Comparison of ENCODE assay signal across 8 cellular contexts in the genomic region with DNA sequence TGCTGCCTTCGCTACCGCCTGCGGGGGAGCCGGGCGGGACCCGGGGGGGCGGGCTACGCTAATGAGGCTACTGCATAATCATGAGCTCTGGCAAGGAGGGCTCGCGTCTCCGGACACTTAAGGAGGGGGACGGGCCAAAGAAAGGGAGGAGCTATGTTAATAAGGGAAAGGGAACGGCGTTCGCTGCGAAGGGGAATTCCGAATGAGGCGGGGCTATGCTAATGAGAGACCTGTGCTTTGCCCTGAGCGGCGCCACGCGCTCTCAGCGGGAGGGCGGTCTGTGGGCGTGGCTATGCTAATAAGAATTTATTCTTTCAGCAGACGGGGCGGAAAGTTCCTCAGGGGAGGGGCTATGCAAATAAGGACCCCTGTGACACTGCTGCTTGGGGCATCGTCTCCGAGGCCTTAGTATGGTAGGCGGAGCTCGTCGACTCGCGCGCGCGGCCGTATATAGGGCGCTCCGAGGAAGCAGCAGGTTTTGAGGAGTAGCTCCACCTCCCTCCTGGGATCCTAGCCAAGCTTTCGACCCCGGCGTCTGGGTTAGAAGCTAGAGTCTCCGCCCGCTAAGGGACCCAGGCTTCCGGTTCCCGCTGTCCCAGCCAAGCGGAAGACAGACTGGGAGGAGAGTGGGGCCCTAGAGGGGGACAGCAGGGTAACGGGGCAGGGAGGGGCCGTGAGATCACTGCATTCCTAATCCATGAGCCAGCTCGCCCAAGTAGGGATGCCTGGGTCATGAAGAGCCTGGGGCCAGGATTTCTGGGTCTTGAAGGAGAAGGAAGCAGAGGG. TPM values are rescaled to one million over a fixed set of nuclear protein-coding genes. Genes with fewer than 3 reads are reported as not detected.
DNase-seq lines count a peak whose midpoint lies in the region; ATAC-seq and TF ChIP-seq lines count a peak whose summit lies in the region.

A gene (minus strand): TSS at position 31 of the 786 bp plus-strand sequence. CDS start 45 bp downstream, outside the sequence.

- H3K9me3 ChIP-seq in SK-N-SH (no peaks in the 10 kb centered on the region), suprapubic skin (no peaks in the 10 kb centered on the region)

- TF ChIP-seq EP300 in SK-N-SH (IDR thresholded peaks at IDR 0.05; ENCODE audit: borderline replicate concordance in 1 of 2, low read depth in 1 of 2, low read length in 1 of 2) (peak in 1 of 2 experiments; percentile 71; a peak in 1 of 4 replicates), suprapubic skin (IDR thresholded peaks at IDR 0.05) (peak; percentile 45)

- H3K36me3 ChIP-seq in SK-N-SH (replicated peaks in 1 of 2; ENCODE audit: control insufficient read depth in 1 of 2, insufficient read depth in 2 of 2, low read length in 1 of 2) (peaks cover 6 to 7% of the 10 kb centered on the region in 2 experiments), suprapubic skin (peaks cover 7% of the 10 kb centered on the region)

- peak within 1 kb of the TSS; percentile 99 for H3K27ac Mint-ChIP-seq in activated naive CD4-positive, alpha-beta T cell treated with anti-CD3 and anti-CD28 coated beads, Interleukin-2, amount 50 U/mL, for 72 hours

- peaks cover 12 to 15% of the 10 kb centered on the region in 2 donors for H3K36me3 Mint-ChIP-seq in activated naive CD4-positive, alpha-beta T cell treated with anti-CD3 and anti-CD28 coated beads, Interleukin-2, amount 50 U/mL, for 72 hours

- DNase-seq in GM04504 (ENCODE audit: low read depth) (peak; percentile 100), NCI-H1048 (lab: John Stamatoyannopoulos, UW) (peak; percentile 97), SK-N-SH (peak; percentile 95), globus pallidus (ENCODE audit: low spot score) (peak; percentile 99), nucleus accumbens (lab: John Stamatoyannopoulos, UW) (peak; percentile 64 to 100 (median 98)), suprapubic skin (ENCODE audit: low spot score in 2 of 2) (peak; percentile 100)
- peak; percentile 99 to 100 for DNase-seq in activated naive CD4-positive, alpha-beta T cell treated with anti-CD3 and anti-CD28 coated beads, Interleukin-2, amount 50 U/mL, for 72 hours (ENCODE audit: low spot score in 2 of 2)

- TF ChIP-seq RAD21 in SK-N-SH (IDR thresholded peaks at IDR 0.05; ENCODE audit: low read length) = no peak; the same call in 1 of the 2 replicates

- POLR2A ChIA-PET in SK-N-SH (lab: Yijun Ruan, JAX) = interaction anchor here (0.6 to 1.3 kb wide), 10 partner anchors 8 to 210 kb away, joined by 3 to 5 read pairs (median 3); a partner anchor contains a TSS

- TF ChIP-seq CTCF in SK-N-SH (IDR thresholded peaks at IDR 0.05) (no peak), suprapubic skin (IDR thresholded peaks at IDR 0.05) (no peak)

- H3F3A ChIP-seq in SK-N-SH (replicated peaks; ENCODE audit: insufficient read depth) = peaks cover 10% of the 10 kb centered on the region

- peak in 1 of 2 donors; percentile 89 for TF ChIP-seq POLR2A in suprapubic skin (IDR thresholded peaks at IDR 0.05)

- ATAC-seq in HG02571 (IDR thresholded peaks at IDR 0.05; ENCODE audit: unreplicated experiment) = peak; percentile 52
- peak; percentile 74 to 78 for ATAC-seq in activated naive CD4-positive, alpha-beta T cell treated with anti-CD3 and anti-CD28 coated beads, Interleukin-2, amount 50 U/mL, for 72 hours

- under 1% methylated on average over 46 of the region's 51 CpGs for WGBS in SK-N-SH (ENCODE audit: low lambda C conversion rate)
- WGBS in suprapubic skin = 1% methylated on average over 49 of the region's 51 CpGs

- H3K4me2 ChIP-seq in SK-N-SH = peak within 1 kb of the TSS; percentile 97

- H3K27ac ChIP-seq in SK-N-SH (ENCODE audit: low read depth in 2 of 2, low read length in 1 of 2) (peak within 1 kb of the TSS; percentile 99 to 100), suprapubic skin (peak within 1 kb of the TSS; percentile 98)

- peaks cover 54% of the 10 kb centered on the region for H3K79me2 ChIP-seq in SK-N-SH (ENCODE audit: insufficient read depth)

- no peak within 1 kb of the TSS for H2AFZ ChIP-seq in SK-N-SH (ENCODE audit: low read depth)

- peaks cover 14 to 32% of the 10 kb centered on the region in 2 experiments for H3K4me1 ChIP-seq in SK-N-SH (ENCODE audit: control insufficient read depth in 1 of 2, insufficient read depth in 2 of 2, low read depth in 1 of 2, low read length in 1 of 2)
- H3K4me1 ChIP-seq in suprapubic skin = peaks cover 78% of the 10 kb centered on the region

- H3K9me2 ChIP-seq in SK-N-SH = no peaks in the 10 kb centered on the region

- H3K9me3 Mint-ChIP-seq in activated naive CD4-positive, alpha-beta T cell treated with anti-CD3 and anti-CD28 coated beads, Interleukin-2, amount 50 U/mL, for 72 hours = no peaks in the 10 kb centered on the region

- peak within 1 kb of the TSS; percentile 64 to 87 for H3K4me3 ChIP-seq in SK-N-SH (ENCODE audit: low read depth in 2 of 2, low read length in 1 of 2)
- peak within 1 kb of the TSS; percentile 73 for H3K4me3 ChIP-seq in suprapubic skin

- peak within 1 kb of the TSS; percentile 97 for H3K9ac ChIP-seq in SK-N-SH

- H3K27me3 ChIP-seq in SK-N-SH (ENCODE audit: insufficient read depth) = no peaks in the 10 kb centered on the region
- no peaks in the 10 kb centered on the region for H3K27me3 ChIP-seq in suprapubic skin

- H4K20me1 ChIP-seq in SK-N-SH (ENCODE audit: insufficient read depth) = peaks cover 11% of the 10 kb centered on the region

- CTCF ChIA-PET in SK-N-SH (lab: Yijun Ruan, JAX) = interaction anchor here (0.8 to 5.2 kb wide), 4 partner anchors 32 to 70 kb away, joined by 3 to 31 read pairs (median 6); a partner anchor contains a TSS

TF ChIP-seq in SK-N-SH, 30 proteins besides CTCF, POLR2A, EP300 and RAD21 (continues in another document):
- TF ChIP-seq, protein P1, sequence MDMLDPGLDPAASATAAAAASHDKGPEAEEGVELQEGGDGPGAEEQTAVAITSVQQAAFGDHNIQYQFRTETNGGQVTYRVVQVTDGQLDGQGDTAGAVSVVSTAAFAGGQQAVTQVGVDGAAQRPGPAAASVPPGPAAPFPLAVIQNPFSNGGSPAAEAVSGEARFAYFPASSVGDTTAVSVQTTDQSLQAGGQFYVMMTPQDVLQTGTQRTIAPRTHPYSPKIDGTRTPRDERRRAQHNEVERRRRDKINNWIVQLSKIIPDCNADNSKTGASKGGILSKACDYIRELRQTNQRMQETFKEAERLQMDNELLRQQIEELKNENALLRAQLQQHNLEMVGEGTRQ (IDR thresholded peaks at IDR 0.05; ENCODE audit: borderline replicate concordance, low read depth, low read length) = no peak
- TF ChIP-seq YY1 (IDR thresholded peaks at IDR 0.05; ENCODE audit: low read depth) = no peak; the same call in 1 of the 2 replicates
- TF ChIP-seq GABPA (IDR thresholded peaks at IDR 0.05; ENCODE audit: low read depth) = peak; percentile 75
- TF ChIP-seq, protein P2, sequence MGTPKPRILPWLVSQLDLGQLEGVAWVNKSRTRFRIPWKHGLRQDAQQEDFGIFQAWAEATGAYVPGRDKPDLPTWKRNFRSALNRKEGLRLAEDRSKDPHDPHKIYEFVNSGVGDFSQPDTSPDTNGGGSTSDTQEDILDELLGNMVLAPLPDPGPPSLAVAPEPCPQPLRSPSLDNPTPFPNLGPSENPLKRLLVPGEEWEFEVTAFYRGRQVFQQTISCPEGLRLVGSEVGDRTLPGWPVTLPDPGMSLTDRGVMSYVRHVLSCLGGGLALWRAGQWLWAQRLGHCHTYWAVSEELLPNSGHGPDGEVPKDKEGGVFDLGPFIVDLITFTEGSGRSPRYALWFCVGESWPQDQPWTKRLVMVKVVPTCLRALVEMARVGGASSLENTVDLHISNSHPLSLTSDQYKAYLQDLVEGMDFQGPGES (IDR thresholded peaks at IDR 0.05; ENCODE audit: low read depth, low read length) = no peak
- peak; percentile 57; the same call in 1 of the 2 replicates for TF ChIP-seq TCF12 (IDR thresholded peaks at IDR 0.05)
- TF ChIP-seq, protein P3, sequence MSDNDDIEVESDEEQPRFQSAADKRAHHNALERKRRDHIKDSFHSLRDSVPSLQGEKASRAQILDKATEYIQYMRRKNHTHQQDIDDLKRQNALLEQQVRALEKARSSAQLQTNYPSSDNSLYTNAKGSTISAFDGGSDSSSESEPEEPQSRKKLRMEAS (IDR thresholded peaks at IDR 0.05; ENCODE audit: low read depth) = peak; percentile 5
- no peak for TF ChIP-seq GATA2 (CRISPR knock-in tag; IDR thresholded peaks at IDR 0.05)
- TF ChIP-seq EZH2phosphoT487 (IDR thresholded peaks at IDR 0.05; ENCODE audit: borderline replicate concordance, low read depth) = no peak
- TF ChIP-seq, protein P4, sequence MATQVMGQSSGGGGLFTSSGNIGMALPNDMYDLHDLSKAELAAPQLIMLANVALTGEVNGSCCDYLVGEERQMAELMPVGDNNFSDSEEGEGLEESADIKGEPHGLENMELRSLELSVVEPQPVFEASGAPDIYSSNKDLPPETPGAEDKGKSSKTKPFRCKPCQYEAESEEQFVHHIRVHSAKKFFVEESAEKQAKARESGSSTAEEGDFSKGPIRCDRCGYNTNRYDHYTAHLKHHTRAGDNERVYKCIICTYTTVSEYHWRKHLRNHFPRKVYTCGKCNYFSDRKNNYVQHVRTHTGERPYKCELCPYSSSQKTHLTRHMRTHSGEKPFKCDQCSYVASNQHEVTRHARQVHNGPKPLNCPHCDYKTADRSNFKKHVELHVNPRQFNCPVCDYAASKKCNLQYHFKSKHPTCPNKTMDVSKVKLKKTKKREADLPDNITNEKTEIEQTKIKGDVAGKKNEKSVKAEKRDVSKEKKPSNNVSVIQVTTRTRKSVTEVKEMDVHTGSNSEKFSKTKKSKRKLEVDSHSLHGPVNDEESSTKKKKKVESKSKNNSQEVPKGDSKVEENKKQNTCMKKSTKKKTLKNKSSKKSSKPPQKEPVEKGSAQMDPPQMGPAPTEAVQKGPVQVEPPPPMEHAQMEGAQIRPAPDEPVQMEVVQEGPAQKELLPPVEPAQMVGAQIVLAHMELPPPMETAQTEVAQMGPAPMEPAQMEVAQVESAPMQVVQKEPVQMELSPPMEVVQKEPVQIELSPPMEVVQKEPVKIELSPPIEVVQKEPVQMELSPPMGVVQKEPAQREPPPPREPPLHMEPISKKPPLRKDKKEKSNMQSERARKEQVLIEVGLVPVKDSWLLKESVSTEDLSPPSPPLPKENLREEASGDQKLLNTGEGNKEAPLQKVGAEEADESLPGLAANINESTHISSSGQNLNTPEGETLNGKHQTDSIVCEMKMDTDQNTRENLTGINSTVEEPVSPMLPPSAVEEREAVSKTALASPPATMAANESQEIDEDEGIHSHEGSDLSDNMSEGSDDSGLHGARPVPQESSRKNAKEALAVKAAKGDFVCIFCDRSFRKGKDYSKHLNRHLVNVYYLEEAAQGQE (IDR thresholded peaks at IDR 0.05; ENCODE audit: low read depth, low read length) = peak; percentile 64; the same call in 1 of the 2 replicates

RNA-seq across cellular contexts. Expression of the gene that starts here (rescaled TPM):
- 113 and 141 TPM in 2 replicates for polyA plus RNA-seq in SK-N-SH (2012; rRNA removed)
- polyA plus RNA-seq in SK-N-SH (2012; cell fraction: cytosol; rRNA removed) = 75.1 and 114 TPM in 2 replicates
- polyA plus RNA-seq in SK-N-SH (2012; cell fraction: nucleus; rRNA removed) = 85.4 and 90.9 TPM in 2 replicates
- 10 to 100 TPM in 1 of 2 donors, 1 to 10 TPM in 1; 6.0 to 12.9 TPM for total RNA-seq in activated naive CD4-positive, alpha-beta T cell treated with anti-CD3 and anti-CD28 coated beads, Interleukin-2, amount 50 U/mL, for 72 hours
- 10 to 100 TPM; 12.9 to 28.8 (median 18.6) TPM for total RNA-seq in suprapubic skin

Comparison
In these comparisons a context has a peak if more than half of its experiments do, and no peak if none do; other contexts are left out.
1. Peak in every context shown above with its lines: DNase-seq, ATAC-seq, H3K4me3 ChIP-seq and H3K27ac ChIP-seq.